ENCODE assay signal across 14 cellular contexts in the genomic region with DNA sequence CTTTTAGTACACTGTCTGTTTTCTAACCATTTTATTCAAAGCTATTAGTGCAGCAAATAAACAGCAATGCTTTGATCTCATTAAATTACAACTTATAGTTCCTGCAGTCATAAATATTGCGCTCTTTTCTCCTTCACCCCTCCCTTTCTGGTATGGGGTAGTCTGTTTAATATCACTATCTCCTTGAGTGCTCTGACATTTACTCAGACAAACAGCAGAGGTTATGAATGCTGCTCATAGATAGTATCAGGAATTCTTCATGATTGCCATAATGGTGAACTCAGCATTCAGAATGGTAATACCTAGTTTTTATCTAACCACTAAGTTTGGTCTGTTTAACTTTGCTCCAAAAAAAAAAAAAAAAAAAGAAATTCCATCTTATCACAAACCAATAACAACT.
"Had no signal": no experiment of that assay in that cellular context is flagged by ENCODE, and none has a peak within 500 bp of the region (broad histone marks: within the 10 kb centered on the region; RNA-seq: fewer than 3 reads in every experiment).

No MANE protein-coding gene starts in this region.

- H3K4me3 ChIP-seq: coronary artery, left lung had no signal

- ATAC-seq: esophagus mucosa, foreskin keratinocyte, left lung, natural killer cell had no signal

- H3K4me1 ChIP-seq: foreskin keratinocyte, left lung had no signal

- H3K27me3 ChIP-seq: foreskin keratinocyte, left lung had no signal

- H3K36me3 ChIP-seq: left lung had no signal

- H3K27ac ChIP-seq: coronary artery, foreskin keratinocyte, left lung had no signal

- DNase-seq: central memory CD4-positive, alpha-beta T cell; effector CD4-positive, alpha-beta T cell; endodermal cell; foreskin keratinocyte; hypothalamus; kidney glomerular epithelial cell; left lung; natural killer cell; posterior cingulate gyrus; small intestine; stimulated activated CD4-positive, alpha-beta T cell treated with anti-CD3 and anti-CD28 coated beads, Interleukin-12 subunit alpha, Interleukin-12 subunit beta, amount 100 ng/mL, for 4 hours; stimulated activated naive CD4-positive, alpha-beta T cell treated with Interleukin-2 at 50 U/mL for 16 hours had no signal
